Comparison of ENCODE assay signal across 1 cellular context in genomic region chr6:2945069-2945452, GRCh38.
TF ChIP-seq lines count a peak whose summit lies in the region.

No MANE protein-coding gene starts in this region.

TF ChIP-seq in HepG2, 621 proteins besides CTCF, POLR2A, EP300 and RAD21:
- no peak for TF ChIP-seq LRRFIP1 (CRISPR knock-in tag; conservative IDR thresholded peaks at IDR 0.05)
- TF ChIP-seq ZNF652 (CRISPR knock-in tag; IDR thresholded peaks at IDR 0.05; ENCODE audit: borderline replicate concordance, low read depth), result no peak
- no peak for TF ChIP-seq ZNF557 (CRISPR knock-in tag; IDR thresholded peaks at IDR 0.05)
- TF ChIP-seq DZIP1 (CRISPR knock-in tag; IDR thresholded peaks at IDR 0.05), result no peak
- no peak for TF ChIP-seq ZNF260 (CRISPR knock-in tag; IDR thresholded peaks at IDR 0.05; ENCODE audit: borderline replicate concordance, low read depth)
- no peak for TF ChIP-seq ZNF614 (CRISPR knock-in tag; IDR thresholded peaks at IDR 0.05; ENCODE audit: borderline replicate concordance)
- no peak for TF ChIP-seq ZNF337 (CRISPR knock-in tag; IDR thresholded peaks at IDR 0.05; ENCODE audit: borderline replicate concordance, low read depth)
- TF ChIP-seq ZNF605 (CRISPR knock-in tag; IDR thresholded peaks at IDR 0.05), result no peak
- TF ChIP-seq SALL1 (CRISPR knock-in tag; IDR thresholded peaks at IDR 0.05), result no peak
- no peak for TF ChIP-seq ZNF577 (CRISPR knock-in tag; IDR thresholded peaks at IDR 0.05; ENCODE audit: borderline replicate concordance, low read depth)
